ENCODE assay signal across 9 cellular contexts in genomic region chr2:108621689-108622681, GRCh38.
DNase-seq lines count a peak whose midpoint lies in the region; ATAC-seq, FAIRE-seq and TF ChIP-seq lines count a peak whose summit lies in the region.
"Had no signal": no experiment of that assay in that cellular context is flagged by ENCODE, and none has a peak within 500 bp of the region (broad histone marks: within the 10 kb centered on the region; RNA-seq: fewer than 3 reads in every experiment).

No MANE protein-coding gene starts in this region.

- peak overlapping the region; percentile 65 for H3K4me3 Mint-ChIP-seq in Calu3 (ENCODE audit: low read depth, unreplicated experiment)
- peak overlapping the region; percentile 87 to 96 (median 91) for H3K4me3 Mint-ChIP-seq in naive thymus-derived CD4-positive, alpha-beta T cell

- no peaks in the 10 kb centered on the region for H3K27me3 Mint-ChIP-seq in Calu3 (ENCODE audit: unreplicated experiment)
- no peaks in the 10 kb centered on the region for H3K27me3 Mint-ChIP-seq in naive thymus-derived CD4-positive, alpha-beta T cell

- no peak for FAIRE-seq in K562 (lab: Jason Lieb, UNC)

- H3K4me1 ChIP-seq in K562 (replicated peaks in 1 of 2; ENCODE audit: control insufficient read depth in 2 of 2, insufficient read depth in 2 of 2, low read length in 2 of 2) (peaks cover 11 to 59% of the 10 kb centered on the region in 2 experiments), sigmoid colon (peaks cover 0 to 76% (median 57%) of the 10 kb centered on the region in 4 donors), aorta (ENCODE audit: control insufficient read depth in 1 of 2, insufficient read depth in 2 of 2, low read length in 2 of 2) (peaks cover 2 to 3% of the 10 kb centered on the region in 2 donors)
- peaks cover 36 to 57% of the 10 kb centered on the region in 2 donors for H3K4me1 ChIP-seq in naive thymus-derived CD4-positive, alpha-beta T cell (ENCODE audit: control insufficient read depth in 2 of 2, insufficient read depth in 2 of 2, low read length in 2 of 2)

- DNase-seq in Calu3: no peak
- DNase-seq in NCI-H146 (lab: John Stamatoyannopoulos, UW): peak; percentile 21
- no peak for DNase-seq in K562 (ENCODE audit: extremely low read depth in 1 of 4, low spot score in 3 of 4)
- peak in 3 of 9 donors; percentile 19 to 38 (median 25) for DNase-seq in naive thymus-derived CD4-positive, alpha-beta T cell
- DNase-seq in sigmoid colon: no peak
- DNase-seq in aorta: no peak

- H3K4me3 ChIP-seq in K562 (peak overlapping the region; percentile 21; the same call in 1 of the 2 replicates), sigmoid colon (no peak overlapping the region), aorta (ENCODE audit: low read length in 2 of 2) (no peak overlapping the region)
- peak overlapping the region; percentile 59 for H3K4me3 ChIP-seq in naive thymus-derived CD4-positive, alpha-beta T cell (ENCODE audit: low read length)
- H3K4me3 ChIP-seq: HAP-1 had no signal

- POLR2A ChIA-PET in K562 (lab: Yijun Ruan, JAX): interaction anchor here (1.1 to 1.6 kb wide), 6 partner anchors 9 to 34 kb away, joined by 3 to 6 read pairs (median 4); no protein-coding TSS in a partner anchor
- POLR2A ChIA-PET in naive thymus-derived CD4-positive, alpha-beta T cell (lab: Charles Lee): interaction anchor here (0.6 to 1.9 kb wide), 11 partner anchors 7 to 158 kb away, joined by 3 to 13 read pairs (median 5); partner anchors contain the start of gene LIMS1

- peaks cover 6% of the 10 kb centered on the region for H3K36me3 Mint-ChIP-seq in Calu3 (ENCODE audit: insufficient read depth, unreplicated experiment)
- peaks cover 0 to 3% (median 0%) of the 10 kb centered on the region in 5 donors for H3K36me3 Mint-ChIP-seq in naive thymus-derived CD4-positive, alpha-beta T cell

- no peak for ATAC-seq in K562
- no peak for ATAC-seq in naive thymus-derived CD4-positive, alpha-beta T cell
- no peak for ATAC-seq in GM19463 (IDR thresholded peaks at IDR 0.05; ENCODE audit: unreplicated experiment)
- no peak for ATAC-seq in aorta (ENCODE audit: low FRiP score)
- no peak for ATAC-seq in HG03196 (IDR thresholded peaks at IDR 0.05; ENCODE audit: unreplicated experiment)

- in situ Hi-C loops in K562 (cut with MboI): no loop called here

- TF ChIP-seq EP300 in K562 (IDR thresholded peaks at IDR 0.05; ENCODE audit: low read length) (no peak), sigmoid colon (IDR thresholded peaks at IDR 0.05) (no peak)

- H3K27ac Mint-ChIP-seq in Calu3 (ENCODE audit: unreplicated experiment): peak overlapping the region; percentile 80
- peak overlapping the region; percentile 91 to 97 (median 94) for H3K27ac Mint-ChIP-seq in naive thymus-derived CD4-positive, alpha-beta T cell

- no peaks in the 10 kb centered on the region for H3K9me3 ChIP-seq in K562 (replicated peaks; ENCODE audit: control insufficient read depth, insufficient read depth, low read depth, low read length)
- H3K9me3 ChIP-seq in naive thymus-derived CD4-positive, alpha-beta T cell (ENCODE audit: control insufficient read depth in 2 of 3, low read length in 3 of 3): no peaks in the 10 kb centered on the region
- no peaks in the 10 kb centered on the region for H3K9me3 ChIP-seq in sigmoid colon
- no peaks in the 10 kb centered on the region for H3K9me3 ChIP-seq in aorta (ENCODE audit: control insufficient read depth, low read length)
- H3K9me3 ChIP-seq: HAP-1 had no signal

- no peaks in the 10 kb centered on the region for H3K9me3 Mint-ChIP-seq in Calu3 (ENCODE audit: low read depth, unreplicated experiment)
- no peaks in the 10 kb centered on the region for H3K9me3 Mint-ChIP-seq in naive thymus-derived CD4-positive, alpha-beta T cell

- no peak for TF ChIP-seq CTCF in Calu3 (IDR thresholded peaks at IDR 0.05; ENCODE audit: unreplicated experiment)
- TF ChIP-seq CTCF in K562 (IDR thresholded peaks at IDR 0.05 in 2 of 3, conservative IDR thresholded peaks at IDR 0.05 in 1 of 3; ENCODE audit: insufficient read depth in 2 of 3, low read depth in 1 of 3, low read length in 3 of 3): no peak
- TF ChIP-seq CTCF in sigmoid colon (IDR thresholded peaks at IDR 0.05): no peak

- H3K36me3 ChIP-seq in K562 (ENCODE audit: control insufficient read depth, insufficient read depth, low read length): no peaks in the 10 kb centered on the region; the same call in 2 of the 3 replicates
- no peaks in the 10 kb centered on the region for H3K36me3 ChIP-seq in naive thymus-derived CD4-positive, alpha-beta T cell (ENCODE audit: control insufficient read depth in 2 of 3, insufficient read depth in 3 of 3, low read length in 3 of 3)
- H3K36me3 ChIP-seq in sigmoid colon: no peaks in the 10 kb centered on the region
- H3K36me3 ChIP-seq in aorta (ENCODE audit: control insufficient read depth in 1 of 2, insufficient read depth in 2 of 2, low read length in 1 of 2): no peaks in the 10 kb centered on the region
- H3K36me3 ChIP-seq: HAP-1 had no signal

- BruUV-seq in Calu3 (replicated peaks; lab: Mats Ljungman, UMichigan) (no TSS peak), K562 (replicated peaks; lab: Mats Ljungman, UMichigan) (no TSS peak)

- WGBS in K562 (ENCODE audit: insufficient coverage, low coverage, missing lambda C conversion rate): 78% methylated on average over 2 of the region's 2 CpGs
- 85 to 93% methylated on average over 2 of the region's 2 CpGs for WGBS in sigmoid colon, 2 donors
- 95% methylated on average over 2 of the region's 2 CpGs for WGBS in aorta, 2 donors

- no peak overlapping the region for H2AFZ ChIP-seq in K562 (ENCODE audit: low read depth, low read length)

- H3K79me2 ChIP-seq in K562 (ENCODE audit: control insufficient read depth, insufficient read depth, low read length): peaks cover 98% of the 10 kb centered on the region

- peak overlapping the region; percentile 87 for H3K4me2 ChIP-seq in K562 (ENCODE audit: insufficient read depth, low read length)

- CTCF ChIA-PET in Calu3 (lab: Charles Lee): interaction anchor here (0.5 to 4.3 kb wide), 6 partner anchors 9 to 35 kb away, joined by 3 to 45 read pairs (median 4); no protein-coding TSS in a partner anchor
- CTCF ChIA-PET in K562 (lab: Yijun Ruan, JAX; ENCODE audit: low intra/inter-chr PET ratio): no interaction called here
- CTCF ChIA-PET in naive thymus-derived CD4-positive, alpha-beta T cell (lab: Charles Lee): interaction anchor here (0.6 to 2.7 kb wide), 9 partner anchors 11 to 94 kb away, joined by 3 to 15 read pairs (median 6); no protein-coding TSS in a partner anchor

- H3K9ac ChIP-seq in K562 (ENCODE audit: insufficient read depth in 1 of 2, low read depth in 2 of 2, low read length in 2 of 2): peak overlapping the region in 1 of 2 experiments; percentile 42; a peak in 1 of 4 replicates

- H3K9me1 ChIP-seq in K562 (ENCODE audit: control insufficient read depth, insufficient read depth, low read length): no peaks in the 10 kb centered on the region

- intact Hi-C loops in Calu3 (cut with micrococcal nuclease; ENCODE audit: unreplicated experiment) (no loop called here), K562 (cut with micrococcal nuclease) (no loop called here), sigmoid colon (cut with DNase I) (no loop called here), aorta (cut with DNase I) (no loop called here)
- intact Hi-C loops in naive thymus-derived CD4-positive, alpha-beta T cell (cut with micrococcal nuclease): loop anchor here (1.0 to 5.0 kb wide), 10 partner anchors 7 to 410 kb away; partner anchors contain the start of genes CCDC138 (in 2 of the 2), GCC2 (in 1 of the 2) and RANBP2 (in 1 of the 2)

- H4K20me1 ChIP-seq in K562 (replicated peaks; ENCODE audit: control insufficient read depth, insufficient read depth, low read length): peaks cover 6% of the 10 kb centered on the region

- no peak for TF ChIP-seq RAD21 in K562 (CRISPR knock-in tag; conservative IDR thresholded peaks at IDR 0.05 in 1 of 2, IDR thresholded peaks at IDR 0.05 in 1 of 2)

- H3K27me3 ChIP-seq in K562 (ENCODE audit: control insufficient read depth in 2 of 2, insufficient read depth in 2 of 2, low read length in 2 of 2): no peaks in the 10 kb centered on the region
- H3K27me3 ChIP-seq in naive thymus-derived CD4-positive, alpha-beta T cell (ENCODE audit: control insufficient read depth in 2 of 2, insufficient read depth in 2 of 2, low read length in 2 of 2): no peaks in the 10 kb centered on the region
- no peaks in the 10 kb centered on the region for H3K27me3 ChIP-seq in sigmoid colon
- H3K27me3 ChIP-seq in aorta (ENCODE audit: control insufficient read depth in 1 of 2, insufficient read depth in 2 of 2, low read length in 1 of 2): no peaks in the 10 kb centered on the region

- peaks cover 63% of the 10 kb centered on the region for H3K4me1 Mint-ChIP-seq in Calu3 (ENCODE audit: low read depth, unreplicated experiment)
- H3K4me1 Mint-ChIP-seq in naive thymus-derived CD4-positive, alpha-beta T cell: peaks cover 46 to 92% (median 81%) of the 10 kb centered on the region in 7 donors

- TF ChIP-seq POLR2A in K562 (conservative IDR thresholded peaks at IDR 0.05) (no peak), sigmoid colon (IDR thresholded peaks at IDR 0.05) (no peak)

- H3K27ac ChIP-seq in K562 (ENCODE audit: extremely low read depth, low read depth, low read length) (peak overlapping the region; percentile 83; the same call in 2 of the 3 replicates), sigmoid colon (peak overlapping the region in 2 of 4 donors; percentile 22 to 37), aorta (ENCODE audit: low read depth in 1 of 2, low read length in 2 of 2) (no peak overlapping the region)
- peak overlapping the region; percentile 74 for H3K27ac ChIP-seq in naive thymus-derived CD4-positive, alpha-beta T cell (ENCODE audit: low read depth, low read length)

TF ChIP-seq in K562, 482 proteins besides CTCF, POLR2A, EP300 and RAD21 (continues in another document):
- no peak for TF ChIP-seq YBX1 (IDR thresholded peaks at IDR 0.05)
- no peak for TF ChIP-seq ZNF586 (CRISPR knock-in tag; conservative IDR thresholded peaks at IDR 0.05)
- peak; percentile 13; the same call in 1 of the 2 replicates for TF ChIP-seq MAFF (IDR thresholded peaks at IDR 0.05; ENCODE audit: low read length)
- peak; percentile 8; the same call in 1 of the 2 replicates for TF ChIP-seq MAFK (IDR thresholded peaks at IDR 0.05; ENCODE audit: low read length)
- no peak for TF ChIP-seq ZNF695 (CRISPR knock-in tag; IDR thresholded peaks at IDR 0.05)
- no peak for TF ChIP-seq GATAD2B (IDR thresholded peaks at IDR 0.05; ENCODE audit: borderline replicate concordance)
- peak; percentile 94 for TF ChIP-seq ZNF316 (IDR thresholded peaks at IDR 0.05)

Comparison
In these comparisons a context has a peak if more than half of its experiments do, and no peak if none do; other contexts are left out.
1. H3K27ac ChIP-seq: peak in K562 (single experiment) and naive thymus-derived CD4-positive, alpha-beta T cell (single experiment); none in aorta (0 of 2).
2. H3K4me3 ChIP-seq: peak in K562 (single experiment) and naive thymus-derived CD4-positive, alpha-beta T cell (single experiment); none in sigmoid colon (0 of 4) and aorta (0 of 2).
3. intact Hi-C loops: an anchor here in naive thymus-derived CD4-positive, alpha-beta T cell (1.0 to 5.0 kb wide); none called in Calu3, K562, sigmoid colon and aorta.